ENCODE assay signal across 16 cellular contexts in genomic region chr7:112579388-112579787, GRCh38.
DNase-seq lines count a peak whose midpoint lies in the region; ATAC-seq and TF ChIP-seq lines count a peak whose summit lies in the region.
"Had no signal": no experiment of that assay in that cellular context is flagged by ENCODE, and none has a peak within 500 bp of the region (broad histone marks: within the 10 kb centered on the region; RNA-seq: fewer than 3 reads in every experiment).

No MANE protein-coding gene starts in this region.

- no peak for TF ChIP-seq POLR2A in heart left ventricle (IDR thresholded peaks at IDR 0.05)

- intact Hi-C loops in heart left ventricle (cut with DNase I) (loop anchor here in 1 of 10 donors (10.0 kb wide), 1 partner anchor 405 kb away; no protein-coding TSS in a partner anchor), Right ventricle myocardium inferior (cut with DNase I) (no loop called here)

- no peak overlapping the region for H3K4me3 ChIP-seq in heart left ventricle
- H3K4me3 ChIP-seq: BLaER1, HAP-1 had no signal

- H3K27ac ChIP-seq in heart left ventricle: peak overlapping the region in 2 of 12 donors; percentile 4 to 45
- H3K27ac ChIP-seq: BLaER1, C4-2B had no signal

- H3K36me3 ChIP-seq in heart left ventricle: no peaks in the 10 kb centered on the region
- H3K36me3 ChIP-seq: BLaER1, HAP-1 had no signal

- no peak for DNase-seq in heart left ventricle
- no peak for DNase-seq in Right ventricle myocardium inferior (ENCODE audit: missing footprints)
- peak; percentile 30 for DNase-seq in SK-N-DZ (ENCODE audit: low spot score)
- DNase-seq in central memory CD4-positive, alpha-beta T cell: no peak
- DNase-seq: Caco-2; CD4-positive, CD25-positive, alpha-beta regulatory T cell; CD8-positive, alpha-beta T cell; DMS153; DND-41; GOT3; HFFc6 had no signal

- peak; percentile 43 to 60 (median 46) for ATAC-seq in heart left ventricle
- ATAC-seq in Right ventricle myocardium inferior: no peak
- peak; percentile 18; the same call in 1 of the 3 replicates for ATAC-seq in SK-N-SH treated with all-trans-retinoic acid at 6 μM for 48 hours
- no peak for ATAC-seq in HG02798 (IDR thresholded peaks at IDR 0.05; ENCODE audit: poor library complexity, unreplicated experiment)
- ATAC-seq: CD8-positive, alpha-beta T cell had no signal

- no peaks in the 10 kb centered on the region for H3K27me3 ChIP-seq in heart left ventricle
- H3K27me3 ChIP-seq: BLaER1 had no signal

- 51 to 55% (median 54%) methylated on average over 4 of the region's 4 CpGs for WGBS in heart left ventricle, 4 donors

- no peaks in the 10 kb centered on the region for H3K9me3 ChIP-seq in heart left ventricle
- H3K9me3 ChIP-seq: HAP-1 had no signal

- peaks cover 0 to 20% (median 7%) of the 10 kb centered on the region in 12 donors for H3K4me1 ChIP-seq in heart left ventricle
- H3K4me1 ChIP-seq: BLaER1, HAP-1 had no signal

- no peak for TF ChIP-seq CTCF in heart left ventricle (IDR thresholded peaks at IDR 0.05)

TF ChIP-seq in SK-N-SH treated with all-trans-retinoic acid at 6 μM for 48 hours, 23 proteins besides CTCF, POLR2A, EP300 and RAD21:
- TF ChIP-seq ISL1 (CRISPR knock-in tag; IDR thresholded peaks at IDR 0.05): peak; percentile 83
- TF ChIP-seq, protein P1, sequence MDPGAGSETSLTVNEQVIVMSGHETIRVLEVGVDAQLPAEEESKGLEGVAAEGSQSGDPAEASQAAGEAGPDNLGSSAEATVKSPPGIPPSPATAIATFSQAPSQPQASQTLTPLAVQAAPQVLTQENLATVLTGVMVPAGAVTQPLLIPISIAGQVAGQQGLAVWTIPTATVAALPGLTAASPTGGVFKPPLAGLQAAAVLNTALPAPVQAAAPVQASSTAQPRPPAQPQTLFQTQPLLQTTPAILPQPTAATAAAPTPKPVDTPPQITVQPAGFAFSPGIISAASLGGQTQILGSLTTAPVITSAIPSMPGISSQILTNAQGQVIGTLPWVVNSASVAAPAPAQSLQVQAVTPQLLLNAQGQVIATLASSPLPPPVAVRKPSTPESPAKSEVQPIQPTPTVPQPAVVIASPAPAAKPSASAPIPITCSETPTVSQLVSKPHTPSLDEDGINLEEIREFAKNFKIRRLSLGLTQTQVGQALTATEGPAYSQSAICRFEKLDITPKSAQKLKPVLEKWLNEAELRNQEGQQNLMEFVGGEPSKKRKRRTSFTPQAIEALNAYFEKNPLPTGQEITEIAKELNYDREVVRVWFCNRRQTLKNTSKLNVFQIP (CRISPR knock-in tag; IDR thresholded peaks at IDR 0.05; ENCODE audit: borderline replicate concordance, low read depth): no peak
- TF ChIP-seq, protein P2, sequence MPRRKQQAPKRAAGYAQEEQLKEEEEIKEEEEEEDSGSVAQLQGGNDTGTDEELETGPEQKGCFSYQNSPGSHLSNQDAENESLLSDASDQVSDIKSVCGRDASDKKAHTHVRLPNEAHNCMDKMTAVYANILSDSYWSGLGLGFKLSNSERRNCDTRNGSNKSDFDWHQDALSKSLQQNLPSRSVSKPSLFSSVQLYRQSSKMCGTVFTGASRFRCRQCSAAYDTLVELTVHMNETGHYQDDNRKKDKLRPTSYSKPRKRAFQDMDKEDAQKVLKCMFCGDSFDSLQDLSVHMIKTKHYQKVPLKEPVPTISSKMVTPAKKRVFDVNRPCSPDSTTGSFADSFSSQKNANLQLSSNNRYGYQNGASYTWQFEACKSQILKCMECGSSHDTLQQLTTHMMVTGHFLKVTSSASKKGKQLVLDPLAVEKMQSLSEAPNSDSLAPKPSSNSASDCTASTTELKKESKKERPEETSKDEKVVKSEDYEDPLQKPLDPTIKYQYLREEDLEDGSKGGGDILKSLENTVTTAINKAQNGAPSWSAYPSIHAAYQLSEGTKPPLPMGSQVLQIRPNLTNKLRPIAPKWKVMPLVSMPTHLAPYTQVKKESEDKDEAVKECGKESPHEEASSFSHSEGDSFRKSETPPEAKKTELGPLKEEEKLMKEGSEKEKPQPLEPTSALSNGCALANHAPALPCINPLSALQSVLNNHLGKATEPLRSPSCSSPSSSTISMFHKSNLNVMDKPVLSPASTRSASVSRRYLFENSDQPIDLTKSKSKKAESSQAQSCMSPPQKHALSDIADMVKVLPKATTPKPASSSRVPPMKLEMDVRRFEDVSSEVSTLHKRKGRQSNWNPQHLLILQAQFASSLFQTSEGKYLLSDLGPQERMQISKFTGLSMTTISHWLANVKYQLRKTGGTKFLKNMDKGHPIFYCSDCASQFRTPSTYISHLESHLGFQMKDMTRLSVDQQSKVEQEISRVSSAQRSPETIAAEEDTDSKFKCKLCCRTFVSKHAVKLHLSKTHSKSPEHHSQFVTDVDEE (CRISPR knock-in tag; IDR thresholded peaks at IDR 0.05): peak; percentile 84; the same call in 1 of the 2 replicates
- TF ChIP-seq ZC3H10 (CRISPR knock-in tag; IDR thresholded peaks at IDR 0.05): no peak
- peak; percentile 65; the same call in 1 of the 2 replicates for TF ChIP-seq ESRRG (CRISPR knock-in tag; IDR thresholded peaks at IDR 0.05)
- no peak for TF ChIP-seq ZNF565 (CRISPR knock-in tag; conservative IDR thresholded peaks at IDR 0.05; ENCODE audit: low read depth)
- TF ChIP-seq CSRNP3 (CRISPR knock-in tag; IDR thresholded peaks at IDR 0.05): 0 out of 2 replicates have a peak, but pooled peaks have one; percentile 67
- TF ChIP-seq TCF4 (CRISPR knock-in tag; IDR thresholded peaks at IDR 0.05; ENCODE audit: borderline replicate concordance): peak; percentile 71
- TF ChIP-seq TOX (CRISPR knock-in tag; IDR thresholded peaks at IDR 0.05; ENCODE audit: borderline replicate concordance): 0 out of 2 replicates have a peak, but pooled peaks have one; percentile 12
- no peak for TF ChIP-seq RARB (CRISPR knock-in tag; IDR thresholded peaks at IDR 0.05)
- TF ChIP-seq, protein P3, sequence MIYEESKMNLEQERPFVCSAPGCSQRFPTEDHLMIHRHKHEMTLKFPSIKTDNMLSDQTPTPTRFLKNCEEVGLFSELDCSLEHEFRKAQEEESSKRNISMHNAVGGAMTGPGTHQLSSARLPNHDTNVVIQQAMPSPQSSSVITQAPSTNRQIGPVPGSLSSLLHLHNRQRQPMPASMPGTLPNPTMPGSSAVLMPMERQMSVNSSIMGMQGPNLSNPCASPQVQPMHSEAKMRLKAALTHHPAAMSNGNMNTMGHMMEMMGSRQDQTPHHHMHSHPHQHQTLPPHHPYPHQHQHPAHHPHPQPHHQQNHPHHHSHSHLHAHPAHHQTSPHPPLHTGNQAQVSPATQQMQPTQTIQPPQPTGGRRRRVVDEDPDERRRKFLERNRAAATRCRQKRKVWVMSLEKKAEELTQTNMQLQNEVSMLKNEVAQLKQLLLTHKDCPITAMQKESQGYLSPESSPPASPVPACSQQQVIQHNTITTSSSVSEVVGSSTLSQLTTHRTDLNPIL (CRISPR knock-in tag; IDR thresholded peaks at IDR 0.05; ENCODE audit: low read depth): no peak; the same call in 1 of the 2 replicates
TF ChIP-seq in SK-N-SH treated with all-trans-retinoic acid at 6 μM for 48 hours: peak in this region for 6.

Comparison
In these comparisons a context has a peak if more than half of its experiments do, and no peak if none do; other contexts are left out.
1. ATAC-seq: peak in heart left ventricle (4 of 4) and SK-N-SH treated with all-trans-retinoic acid at 6 μM for 48 hours (single experiment); none in Right ventricle myocardium inferior (single experiment) and HG02798 (single experiment).